ENCODE assay signal across 1 cellular context in the genomic region with DNA sequence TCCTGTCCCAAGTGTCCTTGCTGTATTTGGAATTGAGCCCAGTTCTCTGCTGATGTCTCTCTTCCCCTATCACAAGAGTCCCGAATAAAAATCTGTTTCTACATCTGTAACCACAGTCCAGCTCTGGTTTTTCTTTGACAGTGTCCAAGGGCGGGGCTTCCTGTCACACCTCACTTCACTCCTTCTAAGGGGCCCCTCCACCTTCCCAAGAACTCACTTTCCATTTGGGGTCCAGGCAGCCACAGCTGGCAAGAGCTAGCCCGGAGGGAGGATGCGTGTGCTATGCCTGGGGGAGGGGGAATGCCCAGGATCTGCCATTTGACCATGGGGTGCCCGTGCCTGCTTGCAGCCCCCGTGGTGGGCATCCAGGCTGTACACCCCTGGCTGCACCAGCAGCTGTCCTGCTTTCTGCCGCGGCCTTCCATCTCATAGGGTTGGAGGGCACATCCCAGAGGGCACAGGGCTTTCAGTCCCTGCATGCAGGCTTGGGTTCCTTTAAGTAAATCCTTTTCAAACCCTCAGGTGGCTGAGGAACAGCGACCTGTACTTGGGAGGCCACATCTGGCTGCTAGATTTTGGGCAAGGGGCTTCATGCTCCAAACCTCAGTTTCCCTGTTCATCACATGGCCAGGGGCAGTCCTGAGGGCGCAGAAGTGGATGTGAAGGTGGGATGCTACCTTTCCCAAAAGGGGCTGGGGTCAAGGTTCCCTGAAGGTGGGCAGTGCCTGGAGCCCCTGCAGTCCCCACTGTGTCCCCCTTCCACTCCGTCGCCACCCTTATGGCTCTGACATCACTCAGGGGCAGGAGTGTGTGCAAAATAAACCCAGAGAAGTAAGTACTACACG.
TF ChIP-seq lines count a peak whose summit lies in the region.

No MANE protein-coding gene starts in this region.

TF ChIP-seq in GM12878, 131 proteins besides CTCF, POLR2A, EP300 and RAD21 (continued from another document):
- TF ChIP-seq PKNOX1 (IDR thresholded peaks at IDR 0.05) (peak; percentile 20; the same call in 1 of the 2 replicates), ASH2L (IDR thresholded peaks at IDR 0.05; ENCODE audit: borderline replicate concordance, low read depth) (no peak), SREBF1 (IDR thresholded peaks at IDR 0.05; ENCODE audit: low read length) (no peak), E2F8 (IDR thresholded peaks at IDR 0.05; ENCODE audit: low read depth, partially characterized antibody) (no peak), SMC3 (IDR thresholded peaks at IDR 0.05; ENCODE audit: borderline replicate concordance, low read length) (no peak), TCF12 (IDR thresholded peaks at IDR 0.05; ENCODE audit: low read depth, low read length) (0 out of 2 replicates have a peak, but pooled peaks have one; percentile 11), PAX5 (IDR thresholded peaks at IDR 0.05; ENCODE audit: borderline replicate concordance, low read depth, low read length) (peak; percentile 35; the same call in 1 of the 2 replicates), LARP7 (IDR thresholded peaks at IDR 0.05) (no peak)
TF ChIP-seq in GM12878: peak in this region for 13.
